In genomic region chr14:26008290-26008689, GRCh38 we compare ENCODE assay signal across 16 cellular contexts.
DNase-seq lines count a peak whose midpoint lies in the region; ATAC-seq, FAIRE-seq and TF ChIP-seq lines count a peak whose summit lies in the region.
"Had no signal": no experiment of that assay in that cellular context is flagged by ENCODE, and none has a peak within 500 bp of the region (broad histone marks: within the 10 kb centered on the region; RNA-seq: fewer than 3 reads in every experiment).

No MANE protein-coding gene starts in this region.

- peak; percentile 30 for DNase-seq in D341Med (ENCODE audit: low spot score)
- peak; percentile 6 for DNase-seq in WERI-Rb-1
- DNase-seq in iPS-NIHi7 (ENCODE audit: extremely low spot score) = peak; percentile 68
- no peak for DNase-seq in GM13976 (ENCODE audit: low spot score)
- DNase-seq in activated naive CD4-positive, alpha-beta T cell treated with Interleukin-2 at 50 U/mL for 16 hours = no peak
- DNase-seq in GM19239 (ENCODE audit: insufficient read length, low spot score) = no peak
- DNase-seq: activated T-cell treated with anti-CD3 and anti-CD28 coated beads, Interleukin-2, amount 50 U/mL, for 24 hours; NCI-H1694 treated with DMSO at 0.1 percent for 48 hours; uterus had no signal

- no peak overlapping the region for H3K27ac ChIP-seq in WERI-Rb-1
- H3K27ac ChIP-seq: BLaER1 treated with 17β-estradiol and CSF1 and Interleukin-3, amounts not matched to agents 10 nM and 100 nM; epithelial cell of prostate; uterus; VCaP had no signal

- no peaks in the 10 kb centered on the region for H3K36me3 ChIP-seq in WERI-Rb-1
- H3K36me3 ChIP-seq: BLaER1 treated with 17β-estradiol and CSF1 and Interleukin-3, amounts not matched to agents 10 nM and 100 nM; uterus had no signal

- TF ChIP-seq CTCF in LNCAP (IDR thresholded peaks at IDR 0.05) = peak; percentile 33; the same call in 1 of the 2 replicates
- TF ChIP-seq CTCF in WERI-Rb-1 (IDR thresholded peaks at IDR 0.05; ENCODE audit: low read depth, low read length) = peak; percentile 30; the same call in 1 of the 2 replicates
- TF ChIP-seq CTCF in GM13976 (IDR thresholded peaks at IDR 0.05; ENCODE audit: borderline replicate concordance, control extremely low read depth, extremely low read depth, insufficient read depth, missing control alignments) = no peak

- H3K9me3 ChIP-seq in WERI-Rb-1 (ENCODE audit: severe bottlenecking) = no peaks in the 10 kb centered on the region
- H3K9me3 ChIP-seq: BLaER1 treated with 17β-estradiol and CSF1 and Interleukin-3, amounts not matched to agents 10 nM and 100 nM; uterus had no signal

- no peak overlapping the region for H3K4me3 ChIP-seq in WERI-Rb-1 (ENCODE audit: low read depth, low read length)
- H3K4me3 ChIP-seq: BLaER1 treated with 17β-estradiol and CSF1 and Interleukin-3, amounts not matched to agents 10 nM and 100 nM; uterus had no signal

- in situ Hi-C loops in GM13976 (cut with MboI; ENCODE audit: low sequenced_read_pairs, unreplicated experiment) = no loop called here

- H3K27me3 ChIP-seq in WERI-Rb-1 (ENCODE audit: insufficient read depth, low read depth, severe bottlenecking) = peaks cover 2% of the 10 kb centered on the region
- H3K27me3 ChIP-seq: BLaER1 treated with 17β-estradiol and CSF1 and Interleukin-3, amounts not matched to agents 10 nM and 100 nM; uterus had no signal

- ATAC-seq in HG03139 (IDR thresholded peaks at IDR 0.05; ENCODE audit: unreplicated experiment) = no peak

- FAIRE-seq in GM19239 (lab: Jason Lieb, UNC) = no peak
- FAIRE-seq: astrocyte, keratinocyte had no signal

Comparison
In these comparisons a context has a peak if more than half of its experiments do, and no peak if none do; other contexts are left out.
1. DNase-seq: peak in D341Med (single experiment), WERI-Rb-1 (single experiment) and iPS-NIHi7 (single experiment); none in GM13976 (single experiment), activated naive CD4-positive, alpha-beta T cell treated with Interleukin-2 at 50 U/mL for 16 hours (single experiment) and GM19239 (single experiment).